ENCODE assay signal across 2 cellular contexts in genomic region chrX:16585486-16586370, GRCh38.
TF ChIP-seq lines count a peak whose summit lies in the region.

No MANE protein-coding gene starts in this region.

TF ChIP-seq in IMR-90, 13 proteins besides CTCF, POLR2A, EP300 and RAD21 (continued from another document):
- TF ChIP-seq MAFK (IDR thresholded peaks at IDR 0.05; ENCODE audit: low read depth, low read length) = no peak
- TF ChIP-seq RCOR1 (IDR thresholded peaks at IDR 0.05; ENCODE audit: insufficient replicate concordance, low read length) = no peak
- no peak for TF ChIP-seq RFX5 (IDR thresholded peaks at IDR 0.05; ENCODE audit: low read depth, low read length)
- TF ChIP-seq MXI1 (IDR thresholded peaks at IDR 0.05; ENCODE audit: borderline replicate concordance, low read depth, low read length) = no peak
- TF ChIP-seq CHD1 (IDR thresholded peaks at IDR 0.05; ENCODE audit: low read depth, low read length) = no peak
- no peak for TF ChIP-seq FOS (IDR thresholded peaks at IDR 0.05; ENCODE audit: low read depth, low read length)
- TF ChIP-seq ELK1 (IDR thresholded peaks at IDR 0.05; ENCODE audit: borderline replicate concordance, low read depth, low read length) = no peak
- no peak for TF ChIP-seq MAZ (IDR thresholded peaks at IDR 0.05; ENCODE audit: borderline replicate concordance, low read depth, low read length)

TF ChIP-seq in K562, 482 proteins besides CTCF, POLR2A, EP300 and RAD21 (continued from another document and continues in another):
- peak in 1 of 2 experiments; percentile 63; a peak in 1 of 4 replicates for TF ChIP-seq ZNF639 (CRISPR knock-in tag; conservative IDR thresholded peaks at IDR 0.05 in 1 of 2, IDR thresholded peaks at IDR 0.05 in 1 of 2)
- TF ChIP-seq HDAC8 (tag; IDR thresholded peaks at IDR 0.05) = no peak
- no peak for TF ChIP-seq NR4A1 (CRISPR knock-in tag; IDR thresholded peaks at IDR 0.05)
- peak; percentile 96 for TF ChIP-seq NR4A1 (tag; IDR thresholded peaks at IDR 0.05)
- peak; percentile 95 for TF ChIP-seq ZNF592 (IDR thresholded peaks at IDR 0.05)
- TF ChIP-seq MNT (conservative IDR thresholded peaks at IDR 0.05) = no peak
- TF ChIP-seq NFYB (IDR thresholded peaks at IDR 0.05; ENCODE audit: extremely low read depth, insufficient read length) = no peak
- no peak for TF ChIP-seq ZNF121 (CRISPR knock-in tag; conservative IDR thresholded peaks at IDR 0.05)
- TF ChIP-seq IFI16 (CRISPR knock-in tag; IDR thresholded peaks at IDR 0.05) = peak; percentile 84
- TF ChIP-seq RBM14 (IDR thresholded peaks at IDR 0.05; ENCODE audit: borderline replicate concordance, insufficient read depth, low read depth, low read length) = no peak
- TF ChIP-seq TEAD1 (CRISPR knock-in tag; IDR thresholded peaks at IDR 0.05) = peak in 1 of 2 experiments; percentile 91; a peak in 1 of 4 replicates
- TF ChIP-seq KDM4B (IDR thresholded peaks at IDR 0.05; ENCODE audit: borderline replicate concordance in 2 of 2, low read depth in 1 of 2) = no peak
- TF ChIP-seq EGR1 (conservative IDR thresholded peaks at IDR 0.05) = no peak
- no peak for TF ChIP-seq ZNF696 (CRISPR knock-in tag; conservative IDR thresholded peaks at IDR 0.05)
- no peak for TF ChIP-seq HEY1 (CRISPR knock-in tag; IDR thresholded peaks at IDR 0.05; ENCODE audit: borderline replicate concordance)
- no peak for TF ChIP-seq FOXP4 (CRISPR knock-in tag; IDR thresholded peaks at IDR 0.05; ENCODE audit: borderline replicate concordance)
- TF ChIP-seq ATF2 (CRISPR knock-in tag; IDR thresholded peaks at IDR 0.05) = no peak
- no peak for TF ChIP-seq STAT5B (CRISPR knock-in tag; IDR thresholded peaks at IDR 0.05)
- TF ChIP-seq RBM25 (IDR thresholded peaks at IDR 0.05; ENCODE audit: low read depth, low read length, severe bottlenecking) = no peak
- TF ChIP-seq ZBTB26 (CRISPR knock-in tag; IDR thresholded peaks at IDR 0.05) = no peak
- TF ChIP-seq FOXK1 (CRISPR knock-in tag; IDR thresholded peaks at IDR 0.05; ENCODE audit: borderline replicate concordance) = no peak
- no peak for TF ChIP-seq SMARCC2 (IDR thresholded peaks at IDR 0.05; ENCODE audit: low read depth)
- no peak for TF ChIP-seq IRF1 (CRISPR knock-in tag; IDR thresholded peaks at IDR 0.05; ENCODE audit: borderline replicate concordance)
- TF ChIP-seq PRMT5 (CRISPR knock-in tag; IDR thresholded peaks at IDR 0.05) = no peak
- no peak for TF ChIP-seq ARID4B (CRISPR knock-in tag; IDR thresholded peaks at IDR 0.05)
- peak; percentile 61 for TF ChIP-seq ZNF134 (CRISPR knock-in tag; conservative IDR thresholded peaks at IDR 0.05)
- TF ChIP-seq FOXO4 (CRISPR knock-in tag; IDR thresholded peaks at IDR 0.05) = no peak
- no peak for TF ChIP-seq SMARCA5 (IDR thresholded peaks at IDR 0.05)
- no peak for TF ChIP-seq GABPA (tag; conservative IDR thresholded peaks at IDR 0.05; ENCODE audit: low read depth)
- TF ChIP-seq ZNF3 (CRISPR knock-in tag; IDR thresholded peaks at IDR 0.05) = no peak
